ENCODE assay signal across 2 cellular contexts in genomic region chr4:152591876-152592275, GRCh38.
TF ChIP-seq lines count a peak whose summit lies in the region.

No MANE protein-coding gene starts in this region.

TF ChIP-seq in HepG2, 621 proteins besides CTCF, POLR2A, EP300 and RAD21:
- no peak for TF ChIP-seq MBD4 (IDR thresholded peaks at IDR 0.05; ENCODE audit: borderline replicate concordance, low read length)
- TF ChIP-seq POGZ (CRISPR knock-in tag; IDR thresholded peaks at IDR 0.05): no peak
- no peak for TF ChIP-seq HDAC2 (CRISPR knock-in tag; IDR thresholded peaks at IDR 0.05)
- no peak for TF ChIP-seq CCDC6 (CRISPR knock-in tag; IDR thresholded peaks at IDR 0.05)
- TF ChIP-seq PAX8 (CRISPR knock-in tag; IDR thresholded peaks at IDR 0.05; ENCODE audit: borderline replicate concordance): no peak
- TF ChIP-seq NFYB (CRISPR knock-in tag; IDR thresholded peaks at IDR 0.05): no peak
- TF ChIP-seq ZNF136 (CRISPR knock-in tag; IDR thresholded peaks at IDR 0.05; ENCODE audit: low read depth): no peak
- TF ChIP-seq PHF5A (CRISPR knock-in tag; IDR thresholded peaks at IDR 0.05; ENCODE audit: low read depth, unreplicated experiment): no peak
- no peak for TF ChIP-seq RXRB (CRISPR knock-in tag; IDR thresholded peaks at IDR 0.05; ENCODE audit: borderline replicate concordance)
- TF ChIP-seq MTF1 (CRISPR knock-in tag; IDR thresholded peaks at IDR 0.05): no peak
- no peak for TF ChIP-seq NFIB (CRISPR knock-in tag; IDR thresholded peaks at IDR 0.05; ENCODE audit: borderline replicate concordance)
- TF ChIP-seq ZNF713 (CRISPR knock-in tag; IDR thresholded peaks at IDR 0.05): no peak
- no peak for TF ChIP-seq ZNF12 (CRISPR knock-in tag; IDR thresholded peaks at IDR 0.05)
- no peak for TF ChIP-seq ERF (CRISPR knock-in tag; IDR thresholded peaks at IDR 0.05)
- no peak for TF ChIP-seq RFXANK (CRISPR knock-in tag; IDR thresholded peaks at IDR 0.05)
- TF ChIP-seq SMAD9 (CRISPR knock-in tag; IDR thresholded peaks at IDR 0.05): no peak
TF ChIP-seq in HepG2: peak in this region for 0.

TF ChIP-seq in endothelial cell of umbilical vein, 7 proteins besides CTCF, POLR2A, EP300 and RAD21:
- no peak for TF ChIP-seq MAX (IDR thresholded peaks at IDR 0.05; ENCODE audit: insufficient read depth, insufficient read length)
- TF ChIP-seq POLR2AphosphoS5 (IDR thresholded peaks at IDR 0.05; ENCODE audit: insufficient read depth, low read depth, low read length): no peak
- no peak for TF ChIP-seq JUN (IDR thresholded peaks at IDR 0.05; ENCODE audit: borderline replicate concordance, insufficient read depth, insufficient read length, low read depth)
- no peak for TF ChIP-seq GATA2 (IDR thresholded peaks at IDR 0.05; ENCODE audit: insufficient read depth, insufficient read length, low read depth, low read length)
- no peak for TF ChIP-seq MYC (IDR thresholded peaks at IDR 0.05; ENCODE audit: low read depth, low read length)
- TF ChIP-seq EZH2 (IDR thresholded peaks at IDR 0.05; ENCODE audit: borderline replicate concordance, low read depth, low read length, severe bottlenecking): no peak
- no peak for TF ChIP-seq FOS (IDR thresholded peaks at IDR 0.05; ENCODE audit: borderline replicate concordance, insufficient read depth, low read length)
